ENCODE assay signal across 8 cellular contexts in the genomic region with DNA sequence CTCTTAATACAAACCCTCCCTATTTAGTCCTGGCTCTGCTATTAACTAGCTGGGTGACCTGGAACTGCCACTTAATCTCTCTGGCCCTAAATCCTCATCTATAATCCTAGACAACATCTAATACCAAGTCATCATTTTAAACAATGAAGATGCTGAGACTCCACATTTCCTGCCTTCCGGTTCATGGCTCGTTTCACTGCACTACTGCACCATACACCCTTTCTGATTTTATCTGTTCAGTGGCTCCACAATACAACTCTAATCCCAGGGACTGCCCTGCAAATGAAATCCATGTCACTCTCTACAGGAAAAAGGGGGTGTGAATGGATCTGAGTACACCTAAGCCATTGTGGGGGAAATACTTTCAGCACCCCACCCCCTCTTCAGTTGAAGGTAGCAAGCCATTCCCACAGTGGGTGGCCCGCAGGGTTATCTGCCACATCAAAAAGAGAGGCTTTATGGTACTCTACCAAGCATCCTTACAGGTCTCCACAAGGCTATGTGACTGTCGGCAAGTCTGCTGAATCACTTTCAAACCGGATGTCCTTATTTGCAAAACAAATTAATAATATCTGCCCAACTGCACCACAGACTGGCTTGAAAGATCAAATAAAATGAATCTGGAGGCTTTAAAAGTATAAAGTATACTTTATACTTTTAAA.
DNase-seq lines count a peak whose midpoint lies in the region; ATAC-seq and TF ChIP-seq lines count a peak whose summit lies in the region.

No MANE protein-coding gene starts in this region.

- H3K36me3 Mint-ChIP-seq in memory B cell, result no peaks in the 10 kb centered on the region
- no peaks in the 10 kb centered on the region for H3K36me3 Mint-ChIP-seq in CD14-positive monocyte

- peak; percentile 19 for DNase-seq in H4 (ENCODE audit: low spot score)
- peak; percentile 50 for DNase-seq in Jurkat, Clone E6-1 (ENCODE audit: low read depth, low spot score)
- DNase-seq in memory B cell (ENCODE audit: low spot score in 2 of 2), result peak in 1 of 2 donors; percentile 5
- DNase-seq in NCI-H146 treated with DMSO at 0.1 percent for 48 hours (lab: John Stamatoyannopoulos, UW; ENCODE audit: unreplicated experiment), result no peak
- no peak for DNase-seq in CD14-positive monocyte (ENCODE audit: low spot score)
- no peak for DNase-seq in UCSD-AML1 (lab: John Stamatoyannopoulos, UW; ENCODE audit: unreplicated experiment)
- DNase-seq in globus pallidus (ENCODE audit: low spot score), result no peak

- no peak overlapping the region for H3K27ac Mint-ChIP-seq in memory B cell
- H3K27ac Mint-ChIP-seq in CD14-positive monocyte, result peak overlapping the region in 1 of 7 donors; percentile 33

- TF ChIP-seq CTCF in CD14-positive monocyte (IDR thresholded peaks at IDR 0.05), result no peak

- intact Hi-C loops in CD14-positive monocyte (cut with micrococcal nuclease), result no loop called here

- H3K9me3 Mint-ChIP-seq in memory B cell (no peaks in the 10 kb centered on the region), CD14-positive monocyte (no peaks in the 10 kb centered on the region)

- peak; percentile 96 for ATAC-seq in GM18870 (IDR thresholded peaks at IDR 0.05; ENCODE audit: unreplicated experiment)
- peak; percentile 95 for ATAC-seq in memory B cell (ENCODE audit: low read depth)

- H3K4me3 ChIP-seq in Jurkat, Clone E6-1 (ENCODE audit: low read length), result no peak overlapping the region

- H3K27me3 Mint-ChIP-seq in memory B cell (peaks cover 15% of the 10 kb centered on the region), CD14-positive monocyte (ENCODE audit: low read depth in 3 of 3) (peaks cover 1 to 3% (median 2%) of the 10 kb centered on the region in 3 donors)

- H3K4me3 Mint-ChIP-seq in memory B cell, result no peak overlapping the region
- no peak overlapping the region for H3K4me3 Mint-ChIP-seq in CD14-positive monocyte

- H3K4me1 Mint-ChIP-seq in memory B cell (peaks cover 6% of the 10 kb centered on the region), CD14-positive monocyte (no peaks in the 10 kb centered on the region)

Comparison
In these comparisons a context has a peak if more than half of its experiments do, and no peak if none do; other contexts are left out.
1. DNase-seq: peak in H4 (single experiment) and Jurkat, Clone E6-1 (single experiment); none in NCI-H146 treated with DMSO at 0.1 percent for 48 hours (single experiment), CD14-positive monocyte (single experiment), UCSD-AML1 (single experiment) and globus pallidus (single experiment).